In genomic region chr10:130989670-130990247, GRCh38 we compare ENCODE assay signal across 11 cellular contexts.
A peak's percentile ranks its signal among the peaks of the same experiment; 100 is the strongest.
DNase-seq lines count a peak whose midpoint lies in the region; TF ChIP-seq lines count a peak whose summit lies in the region.
"Had no signal": no experiment of that assay in that cellular context is flagged by ENCODE, and none has a peak within 500 bp of the region (broad histone marks: within the 10 kb centered on the region; RNA-seq: fewer than 3 reads in every experiment).

No MANE protein-coding gene starts in this region.

- H3K4me3 ChIP-seq in neural progenitor cell, result no peak overlapping the region
- H3K4me3 ChIP-seq: A549, GM23338 had no signal

- CTCF ChIA-PET in activated CD4-positive, alpha-beta T cell treated with anti-CD3 and anti-CD28 coated beads, Interleukin-2, amount 10 ng/mL, durations not matched to agents 7 days and 5 days (lab: Charles Lee), result no interaction called here

- H3K4me1 ChIP-seq in neural progenitor cell, result no peaks in the 10 kb centered on the region
- H3K4me1 ChIP-seq: A549 had no signal

- no peaks in the 10 kb centered on the region for H3K27me3 Mint-ChIP-seq in activated CD4-positive, alpha-beta T cell treated with anti-CD3 and anti-CD28 coated beads, Interleukin-2, amount 10 ng/mL, durations not matched to agents 7 days and 5 days
- peaks cover 3% of the 10 kb centered on the region for H3K27me3 Mint-ChIP-seq in neural progenitor cell (ENCODE audit: insufficient read depth, low read depth)
- H3K27me3 Mint-ChIP-seq: CD4-positive, alpha-beta T cell had no signal

- no peaks in the 10 kb centered on the region for H3F3A ChIP-seq in neural progenitor cell (ENCODE audit: low read depth)

- H2AFZ ChIP-seq in neural progenitor cell (replicated peaks), result no peak overlapping the region
- H2AFZ ChIP-seq: GM23338 had no signal

- H3K36me3 Mint-ChIP-seq in activated CD4-positive, alpha-beta T cell treated with anti-CD3 and anti-CD28 coated beads, Interleukin-2, amount 10 ng/mL, durations not matched to agents 7 days and 5 days (ENCODE audit: low read depth), result no peaks in the 10 kb centered on the region
- no peaks in the 10 kb centered on the region for H3K36me3 Mint-ChIP-seq in neural progenitor cell

- no peak overlapping the region for H3K4me2 ChIP-seq in neural progenitor cell
- H3K4me2 ChIP-seq: A549, GM23338 had no signal

- H3K4me3 Mint-ChIP-seq in activated CD4-positive, alpha-beta T cell treated with anti-CD3 and anti-CD28 coated beads, Interleukin-2, amount 10 ng/mL, durations not matched to agents 7 days and 5 days, result no peak overlapping the region
- H3K4me3 Mint-ChIP-seq in neural progenitor cell, result no peak overlapping the region
- H3K4me3 Mint-ChIP-seq: CD4-positive, alpha-beta T cell; GM23338 had no signal

- no peaks in the 10 kb centered on the region for H3K9me3 ChIP-seq in neural progenitor cell (ENCODE audit: low read depth)
- H3K9me3 ChIP-seq: A549 had no signal

- no peaks in the 10 kb centered on the region for H3K4me1 Mint-ChIP-seq in activated CD4-positive, alpha-beta T cell treated with anti-CD3 and anti-CD28 coated beads, Interleukin-2, amount 10 ng/mL, durations not matched to agents 7 days and 5 days
- peaks cover 7% of the 10 kb centered on the region for H3K4me1 Mint-ChIP-seq in neural progenitor cell
- H3K4me1 Mint-ChIP-seq: GM23338 had no signal

- peak; percentile 4 for DNase-seq in activated CD4-positive, alpha-beta T cell treated with anti-CD3 and anti-CD28 coated beads, Interleukin-2, amount 10 ng/mL, durations not matched to agents 7 days and 5 days
- no peak for DNase-seq in activated CD4-positive, alpha-beta T cell treated with anti-CD3 and anti-CD28 coated beads, Interleukin-2, amount 50 U/mL, for 4 hours
- DNase-seq in neural progenitor cell (ENCODE audit: low spot score) (no peak), anterior cingulate cortex (lab: John Stamatoyannopoulos, UW) (no peak)
- DNase-seq in stimulated activated CD4-positive, alpha-beta T cell treated with anti-CD3 and anti-CD28 coated beads, Interleukin-2, amount 100 ng/mL, for 24 hours, result no peak
- no peak for DNase-seq in activated CD4-positive, CD25-positive, alpha-beta regulatory T cell treated with anti-CD3 and anti-CD28 coated beads, Interleukin-2, amount 50 U/mL, for 72 hours
- DNase-seq: CD4-positive, alpha-beta T cell; H7 had no signal

- H4K20me1 ChIP-seq in neural progenitor cell (ENCODE audit: low read depth), result no peaks in the 10 kb centered on the region

- peak overlapping the region; percentile 54 for H3K27ac ChIP-seq in VCaP
- H3K27ac ChIP-seq in neural progenitor cell, result no peak overlapping the region
- H3K27ac ChIP-seq: A549 had no signal

- no peaks in the 10 kb centered on the region for H3K79me2 ChIP-seq in neural progenitor cell (ENCODE audit: low read depth)

- H3K27ac Mint-ChIP-seq in activated CD4-positive, alpha-beta T cell treated with anti-CD3 and anti-CD28 coated beads, Interleukin-2, amount 10 ng/mL, durations not matched to agents 7 days and 5 days, result no peak overlapping the region
- H3K27ac Mint-ChIP-seq in neural progenitor cell, result peak overlapping the region; percentile 10
- H3K27ac Mint-ChIP-seq: CD4-positive, alpha-beta T cell; GM23338 had no signal

- POLR2A ChIA-PET in activated CD4-positive, alpha-beta T cell treated with anti-CD3 and anti-CD28 coated beads, Interleukin-2, amount 10 ng/mL, durations not matched to agents 7 days and 5 days (lab: Charles Lee), result no interaction called here

- TF ChIP-seq CTCF in VCaP (conservative IDR thresholded peaks at IDR 0.05) (no peak), neural progenitor cell (IDR thresholded peaks at IDR 0.05) (no peak)

- H3K27me3 ChIP-seq in neural progenitor cell, result no peaks in the 10 kb centered on the region

- no peaks in the 10 kb centered on the region for H3K36me3 ChIP-seq in neural progenitor cell

- no peak overlapping the region for H3K9ac ChIP-seq in neural progenitor cell

- H3K9me3 Mint-ChIP-seq in activated CD4-positive, alpha-beta T cell treated with anti-CD3 and anti-CD28 coated beads, Interleukin-2, amount 10 ng/mL, durations not matched to agents 7 days and 5 days, result no peaks in the 10 kb centered on the region
- H3K9me3 Mint-ChIP-seq in neural progenitor cell, result peaks cover 3% of the 10 kb centered on the region
- H3K9me3 Mint-ChIP-seq: CD4-positive, alpha-beta T cell had no signal
